In genomic region chr15:42158941-42159340, GRCh38 we compare ENCODE assay signal across 2 cellular contexts.
TF ChIP-seq lines count a peak whose summit lies in the region.

No MANE protein-coding gene starts in this region.

TF ChIP-seq in GM12878, 131 proteins besides CTCF, POLR2A, EP300 and RAD21:
- no peak for TF ChIP-seq ZBTB4 (CRISPR knock-in tag; IDR thresholded peaks at IDR 0.05)
- TF ChIP-seq HSF1 (IDR thresholded peaks at IDR 0.05; ENCODE audit: low read depth, low read length) = no peak
- TF ChIP-seq SP1 (IDR thresholded peaks at IDR 0.05; ENCODE audit: low read depth, low read length) = no peak
- no peak for TF ChIP-seq TCF3 (IDR thresholded peaks at IDR 0.05; ENCODE audit: borderline replicate concordance, insufficient read depth, low read depth, low read length)
- TF ChIP-seq GABPA (IDR thresholded peaks at IDR 0.05; ENCODE audit: low read depth) = no peak
- TF ChIP-seq LARP7 (IDR thresholded peaks at IDR 0.05) = no peak
- TF ChIP-seq TARDBP (IDR thresholded peaks at IDR 0.05; ENCODE audit: borderline replicate concordance) = no peak

TF ChIP-seq in HEK293T, 16 proteins besides CTCF, POLR2A, EP300 and RAD21 (continued from another document):
- TF ChIP-seq SP1 (IDR thresholded peaks at IDR 0.05) (no peak), FOXM1 (IDR thresholded peaks at IDR 0.05; ENCODE audit: borderline replicate concordance) (no peak), ARNT (IDR thresholded peaks at IDR 0.05) (no peak), HDGF (IDR thresholded peaks at IDR 0.05; ENCODE audit: borderline replicate concordance) (no peak), FOXA1 (IDR thresholded peaks at IDR 0.05) (no peak), NFRKB (IDR thresholded peaks at IDR 0.05) (no peak), PKNOX1 (IDR thresholded peaks at IDR 0.05) (no peak), L3MBTL2 (conservative IDR thresholded peaks at IDR 0.05) (no peak)
